In the genomic region with DNA sequence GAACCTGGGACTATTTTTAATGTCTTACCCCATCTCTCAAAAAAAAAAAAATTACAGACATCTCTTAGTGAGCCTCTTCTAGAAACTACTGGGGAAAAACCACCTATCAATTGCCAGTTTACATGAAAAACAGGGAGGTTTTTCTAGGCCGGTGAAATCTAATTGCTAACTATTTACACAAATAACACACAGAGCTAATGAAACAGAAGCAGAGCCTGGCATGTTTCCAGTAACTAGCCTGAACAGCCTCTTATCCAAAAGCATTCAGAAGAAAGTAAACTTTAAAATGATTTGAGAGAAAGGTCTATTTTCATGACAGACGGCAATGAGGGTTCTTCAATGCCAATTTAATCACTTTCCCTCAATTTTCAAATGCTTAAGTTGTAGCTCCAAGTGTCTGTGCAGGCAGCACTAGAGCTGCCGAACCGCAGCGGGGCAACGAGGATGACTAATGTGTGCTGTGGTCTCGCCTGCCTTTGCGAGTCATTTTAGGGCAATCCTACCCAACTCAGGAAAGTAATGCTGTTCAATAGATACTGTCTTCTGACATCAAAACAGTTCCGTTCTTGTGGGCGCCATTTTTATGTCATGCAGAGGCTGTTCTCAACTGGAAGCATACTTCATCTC, we compare ENCODE assay signal across 1 cellular context.
TF ChIP-seq lines count a peak whose summit lies in the region.

No MANE protein-coding gene starts in this region.

TF ChIP-seq in IMR-90, 13 proteins besides CTCF, POLR2A, EP300 and RAD21 (continued from another document):
- TF ChIP-seq BHLHE40 (IDR thresholded peaks at IDR 0.05; ENCODE audit: low read depth, low read length) (no peak), CEBPB (IDR thresholded peaks at IDR 0.05; ENCODE audit: low read depth, low read length) (no peak), RFX5 (IDR thresholded peaks at IDR 0.05; ENCODE audit: low read depth, low read length) (no peak)
TF ChIP-seq in IMR-90: peak in this region for 0.
